8 cellular contexts compared by ENCODE assay signal in the genomic region with DNA sequence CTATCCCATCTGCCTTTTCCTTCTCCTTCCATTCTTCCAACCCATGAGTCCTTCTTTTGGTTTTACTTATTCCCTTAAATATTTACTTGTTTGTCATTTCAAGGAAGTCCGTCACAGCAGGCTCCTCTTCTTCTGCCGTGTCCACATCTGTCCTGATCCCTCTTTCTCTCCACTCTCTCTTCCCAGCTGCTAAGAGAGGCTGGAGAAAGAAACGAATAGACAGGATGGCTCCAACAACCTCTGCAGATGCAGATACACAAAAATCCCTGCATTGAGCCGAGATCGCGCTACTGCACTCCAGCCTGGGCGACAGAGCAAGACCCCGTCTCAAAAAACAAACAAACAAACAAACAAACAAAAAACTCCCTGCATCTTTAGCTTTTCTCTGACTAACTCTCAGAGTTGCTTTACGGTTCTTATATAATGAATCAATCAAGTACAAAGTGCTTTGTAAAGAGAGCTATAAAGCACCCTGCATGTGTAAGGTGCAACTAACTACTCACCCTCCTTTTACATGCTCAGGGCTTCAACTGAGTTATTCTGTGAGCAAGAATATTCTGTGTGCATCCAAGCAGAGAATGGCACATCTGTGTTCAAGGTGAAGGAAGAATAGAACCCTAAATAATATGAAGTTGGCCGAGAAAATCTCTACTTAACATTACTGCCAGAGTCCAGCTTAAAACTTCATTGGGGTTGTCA. TPM values are rescaled to one million over a fixed set of nuclear protein-coding genes. Genes with fewer than 3 reads are reported as not detected.
DNase-seq lines count a peak whose midpoint lies in the region; ATAC-seq and TF ChIP-seq lines count a peak whose summit lies in the region.

No MANE protein-coding gene starts in this region.

- H3K4me3 ChIP-seq in OCI-LY1 (ENCODE audit: low read depth, low read length, poor library complexity, severe bottlenecking) (peak overlapping the region; percentile 76), esophagus squamous epithelium (peak overlapping the region; percentile 72 to 97 (median 84)), sigmoid colon (peak overlapping the region in 3 of 4 donors; percentile 73 to 78 (median 76))

- H3K4me1 ChIP-seq in OCI-LY1 (ENCODE audit: insufficient read depth, low read length, severe bottlenecking) (peaks cover 58% of the 10 kb centered on the region), esophagus squamous epithelium (peaks cover 14 to 46% (median 15%) of the 10 kb centered on the region in 3 donors), sigmoid colon (peaks cover 0 to 38% (median 24%) of the 10 kb centered on the region in 4 donors)

- H3K27ac ChIP-seq in OCI-LY1 (ENCODE audit: low read depth, low read length, poor library complexity, severe bottlenecking) (peak overlapping the region; percentile 97), esophagus squamous epithelium (peak overlapping the region; percentile 87 to 93 (median 92)), sigmoid colon (peak overlapping the region; percentile 81 to 86 (median 82))

- no peak for TF ChIP-seq EP300 in sigmoid colon (IDR thresholded peaks at IDR 0.05)

- no peaks in the 10 kb centered on the region for H3K9me2 ChIP-seq in OCI-LY1 (ENCODE audit: low read depth, low read length)

- no peaks in the 10 kb centered on the region for H4K20me1 ChIP-seq in OCI-LY1 (ENCODE audit: insufficient read depth, low read length)

- peak overlapping the region; percentile 87 for H3K4me2 ChIP-seq in OCI-LY1 (ENCODE audit: low read length)

- peak overlapping the region; percentile 87 for H3K9ac ChIP-seq in OCI-LY1 (ENCODE audit: low read length)

- WGBS in esophagus squamous epithelium, 2 donors: 67 to 71% methylated on average over 10 of the region's 10 CpGs
- WGBS in sigmoid colon, 2 donors: 13 to 61% methylated on average over 10 of the region's 10 CpGs

- H3K36me3 ChIP-seq in OCI-LY1 (ENCODE audit: insufficient read depth, low read length): no peaks in the 10 kb centered on the region
- no peaks in the 10 kb centered on the region for H3K36me3 ChIP-seq in esophagus squamous epithelium
- H3K36me3 ChIP-seq in sigmoid colon: no peaks in the 10 kb centered on the region

- TF ChIP-seq CTCF in OCI-LY1 (IDR thresholded peaks at IDR 0.05; ENCODE audit: low read length) (no peak), esophagus squamous epithelium (IDR thresholded peaks at IDR 0.05) (no peak), sigmoid colon (IDR thresholded peaks at IDR 0.05) (no peak)

- intact Hi-C loops in esophagus squamous epithelium (cut with DNase I) (no loop called here), sigmoid colon (cut with DNase I) (loop anchor here (5.0 to 10.0 kb wide), 2 partner anchors 137 to 300 kb away; partner anchors contain the start of gene TTLL7)

- 0 out of 2 replicates have a peak overlapping the region, but pooled peaks have one; percentile 18 for H2AFZ ChIP-seq in OCI-LY1 (ENCODE audit: low read length)

- peak; percentile 11 for ATAC-seq in GM18907 (IDR thresholded peaks at IDR 0.05; ENCODE audit: unreplicated experiment)

- TF ChIP-seq POLR2A in esophagus squamous epithelium (IDR thresholded peaks at IDR 0.05) (no peak), sigmoid colon (IDR thresholded peaks at IDR 0.05) (no peak)

- no peaks in the 10 kb centered on the region for H3K27me3 ChIP-seq in OCI-LY1 (ENCODE audit: insufficient read depth, low read length)
- H3K27me3 ChIP-seq in esophagus squamous epithelium: no peaks in the 10 kb centered on the region
- H3K27me3 ChIP-seq in sigmoid colon: no peaks in the 10 kb centered on the region

- H3K9me3 ChIP-seq in OCI-LY1 (ENCODE audit: low read length): no peaks in the 10 kb centered on the region
- peaks cover 0 to 6% (median 0%) of the 10 kb centered on the region in 3 donors for H3K9me3 ChIP-seq in esophagus squamous epithelium
- peaks cover 0 to 4% (median 0%) of the 10 kb centered on the region in 4 donors for H3K9me3 ChIP-seq in sigmoid colon

- peaks cover 6% of the 10 kb centered on the region; the same call in 1 of the 2 replicates for H3F3A ChIP-seq in OCI-LY1 (ENCODE audit: insufficient read depth, low read length)

- H3K79me2 ChIP-seq in OCI-LY1 (ENCODE audit: insufficient read depth, low read length): no peaks in the 10 kb centered on the region

- DNase-seq in esophagus squamous epithelium (lab: John Stamatoyannopoulos, UW) (no peak), sigmoid colon (no peak), NCI-H526 treated with DMSO at 0.1 percent for 48 hours (lab: John Stamatoyannopoulos, UW) (no peak), RPMI8226 (no peak), cerebellum (ENCODE audit: low spot score) (no peak)
- no peak for DNase-seq in activated CD4-positive, CD25-positive, alpha-beta regulatory T cell (lab: John Stamatoyannopoulos, UW)

RNA-seq across cellular contexts. Expression of gene SAMD13, which starts 3.8 kb away (rescaled TPM):
- total RNA-seq in esophagus squamous epithelium (1 to 10 TPM in 2 of 4 donors, under 1 TPM in 1, not detected in 1; 0.35 to 2.0 (median 1.3) TPM), sigmoid colon (1 to 10 TPM in 3 of 4 donors, under 1 TPM in 1; 0.41 to 3.0 (median 2.1) TPM), cerebellum (5.1 TPM)
- polyA plus RNA-seq in sigmoid colon: 10 to 100 TPM in 2 of 3 donors, 1 to 10 TPM in 1; 8.8 to 31.8 (median 21.3) TPM
